Comparison of ENCODE assay signal across 1 cellular context in the genomic region with DNA sequence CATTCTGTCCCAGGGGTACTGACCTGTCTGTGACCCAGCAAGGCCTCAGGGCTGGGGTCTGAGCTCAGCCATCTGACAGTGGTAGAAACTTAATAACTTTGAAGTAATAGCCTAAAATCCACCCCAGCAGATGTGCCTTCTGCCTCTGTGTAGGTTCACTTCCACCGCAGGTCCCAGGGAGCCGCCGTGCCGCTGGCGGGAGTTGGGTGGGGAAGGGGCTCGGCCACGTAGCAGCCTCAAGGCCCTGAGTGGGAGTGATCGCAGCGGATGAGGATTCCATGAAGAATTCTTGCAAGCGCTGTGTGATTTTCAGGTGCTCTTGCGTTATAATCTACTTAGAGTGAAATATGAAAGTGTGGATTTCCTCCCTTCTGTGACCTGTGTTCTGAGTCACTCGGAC.
TF ChIP-seq lines count a peak whose summit lies in the region.

No MANE protein-coding gene starts in this region.

TF ChIP-seq in H1, 55 proteins besides CTCF, POLR2A, EP300 and RAD21:
- TF ChIP-seq YY1 (IDR thresholded peaks at IDR 0.05; ENCODE audit: low read depth, low read length) (no peak), JUND (IDR thresholded peaks at IDR 0.05; ENCODE audit: low read length) (no peak), SP4 (IDR thresholded peaks at IDR 0.05; ENCODE audit: low read length) (no peak), KDM4A (IDR thresholded peaks at IDR 0.05; ENCODE audit: low read depth, low read length, severe bottlenecking) (no peak), BRCA1 (IDR thresholded peaks at IDR 0.05; ENCODE audit: low read depth, low read length) (no peak), CHD1 (IDR thresholded peaks at IDR 0.05; ENCODE audit: low read depth, low read length) (no peak), FOSL1 (IDR thresholded peaks at IDR 0.05; ENCODE audit: insufficient read depth, low read depth, low read length) (no peak), POLR2AphosphoS5 (IDR thresholded peaks at IDR 0.05; ENCODE audit: low read depth, low read length) (no peak), CBX5 (IDR thresholded peaks at IDR 0.05; ENCODE audit: low read depth, low read length) (no peak), HDAC6 (IDR thresholded peaks at IDR 0.05; ENCODE audit: low read depth, low read length) (no peak), CBX8 (IDR thresholded peaks at IDR 0.05; ENCODE audit: borderline replicate concordance, low read depth, low read length) (no peak)
- TF ChIP-seq, protein P1, sequence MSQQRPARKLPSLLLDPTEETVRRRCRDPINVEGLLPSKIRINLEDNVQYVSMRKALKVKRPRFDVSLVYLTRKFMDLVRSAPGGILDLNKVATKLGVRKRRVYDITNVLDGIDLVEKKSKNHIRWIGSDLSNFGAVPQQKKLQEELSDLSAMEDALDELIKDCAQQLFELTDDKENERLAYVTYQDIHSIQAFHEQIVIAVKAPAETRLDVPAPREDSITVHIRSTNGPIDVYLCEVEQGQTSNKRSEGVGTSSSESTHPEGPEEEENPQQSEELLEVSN (IDR thresholded peaks at IDR 0.05), result no peak
